23 cellular contexts compared by ENCODE assay signal in genomic region chr2:15034860-15035259, GRCh38.
"Had no signal": no experiment of that assay in that cellular context is flagged by ENCODE, and none has a peak within 500 bp of the region (broad histone marks: within the 10 kb centered on the region; RNA-seq: fewer than 3 reads in every experiment).

No MANE protein-coding gene starts in this region.

- DNase-seq: colonic mucosa; cortex of kidney; effector CD8-positive, alpha-beta T cell; effector memory CD8-positive, alpha-beta T cell; endodermal cell; erythroblast; esophagus squamous epithelium; foreskin fibroblast; foreskin melanocyte; gastrocnemius medialis; glutamatergic neuron; head of caudate nucleus; heart right ventricle; hippocampal formation; left cardiac atrium; left lung; left ventricle myocardium superior; lower lobe of right lung; mesenchymal stem cell; mucosa of descending colon had no signal

- H3K9me3 Mint-ChIP-seq: dendritic cell treated with granulocyte-macrophage colony-stimulating factor and Interleukin-4, amounts not matched to agents 40 ng/mL and 50 ng/mL, for 4 days; endodermal cell had no signal

- ATAC-seq: effector memory CD8-positive, alpha-beta T cell; esophagus mucosa; gastrocnemius medialis; heart right ventricle; left cardiac atrium; left lung; left ventricle myocardium superior; lower lobe of right lung; mucosa of descending colon had no signal

- H3K27ac Mint-ChIP-seq: dendritic cell treated with granulocyte-macrophage colony-stimulating factor and Interleukin-4, amounts not matched to agents 40 ng/mL and 50 ng/mL, for 4 days; effector memory CD8-positive, alpha-beta T cell; endodermal cell; mesothelial cell of epicardium had no signal

- H3K4me1 Mint-ChIP-seq: endodermal cell, mesothelial cell of epicardium had no signal

- H3K27me3 Mint-ChIP-seq: dendritic cell treated with granulocyte-macrophage colony-stimulating factor and Interleukin-4, amounts not matched to agents 40 ng/mL and 50 ng/mL, for 4 days had no signal

- H3K36me3 Mint-ChIP-seq: mesothelial cell of epicardium had no signal

- H3K4me3 Mint-ChIP-seq: dendritic cell treated with granulocyte-macrophage colony-stimulating factor and Interleukin-4, amounts not matched to agents 40 ng/mL and 50 ng/mL, for 4 days; effector memory CD8-positive, alpha-beta T cell; endodermal cell; mesothelial cell of epicardium had no signal
